20 cellular contexts compared by ENCODE assay signal in the genomic region with DNA sequence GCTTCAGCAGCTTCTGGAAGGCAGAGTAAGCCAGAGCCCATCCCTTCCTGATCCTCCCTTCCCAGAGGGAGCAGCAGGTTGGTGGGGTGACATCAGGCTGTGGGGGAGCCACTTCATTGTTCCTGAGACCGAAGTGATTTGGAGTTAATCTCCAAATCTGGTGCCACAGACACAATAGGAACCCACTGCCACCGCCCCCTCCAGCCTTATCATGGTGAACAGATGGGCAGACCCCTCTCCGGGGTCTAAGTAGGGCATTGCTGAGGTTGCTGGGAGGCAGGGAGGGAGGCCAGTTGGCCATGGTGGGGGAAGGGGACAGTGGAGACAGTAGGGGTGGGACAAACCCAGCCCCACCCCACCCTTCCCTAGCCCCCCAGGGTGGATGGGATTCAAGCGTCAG. TPM values are rescaled to one million over a fixed set of nuclear protein-coding genes. Genes with fewer than 3 reads are reported as not detected.
"Had no signal": no experiment of that assay in that cellular context is flagged by ENCODE, and none has a peak within 500 bp of the region (broad histone marks: within the 10 kb centered on the region; RNA-seq: fewer than 3 reads in every experiment).

No MANE protein-coding gene starts in this region.

- FAIRE-seq: islet of Langerhans had no signal

- ATAC-seq: effector memory CD8-positive, alpha-beta T cell; gastrocnemius medialis; heart right ventricle; mucosa of descending colon; naive thymus-derived CD8-positive, alpha-beta T cell had no signal

- DNase-seq: effector memory CD8-positive, alpha-beta T cell; gastrocnemius medialis; heart right ventricle; hypothalamus; kidney glomerular epithelial cell; mammary epithelial cell; mucosa of descending colon; naive thymus-derived CD8-positive, alpha-beta T cell; sigmoid colon; stimulated activated naive CD4-positive, alpha-beta T cell; stomach; substantia nigra; transverse colon had no signal

- H3K4me1 ChIP-seq: sigmoid colon had no signal

- H3K9me3 ChIP-seq: esophagus muscularis mucosa, gastrocnemius medialis, heart right ventricle, mucosa of descending colon, right atrium auricular region, sigmoid colon, stomach, thoracic aorta, transverse colon had no signal

- H3K27ac ChIP-seq: epithelial cell of prostate, esophagus muscularis mucosa, gastrocnemius medialis, heart right ventricle, right atrium auricular region, sigmoid colon, skin epidermis, stomach, thoracic aorta, transverse colon had no signal

- H3K36me3 ChIP-seq: esophagus muscularis mucosa, gastrocnemius medialis, heart right ventricle, right atrium auricular region, sigmoid colon, stomach, thoracic aorta, transverse colon had no signal

- H3K27me3 ChIP-seq: esophagus muscularis mucosa, gastrocnemius medialis, heart right ventricle, right atrium auricular region, sigmoid colon, transverse colon had no signal

- H3K4me3 ChIP-seq: esophagus muscularis mucosa, gastrocnemius medialis, heart right ventricle, mucosa of descending colon, right atrium auricular region, sigmoid colon, skin epidermis, stomach, thoracic aorta, transverse colon had no signal

RNA-seq across cellular contexts. Expression of gene KCNK3, which starts 46.0 kb away (rescaled TPM):
- total RNA-seq: naive thymus-derived CD8-positive, alpha-beta T cell; pulmonary artery endothelial cell had no signal
- polyA plus RNA-seq: naive thymus-derived CD8-positive, alpha-beta T cell had no signal

RNA-seq across cellular contexts. Expression of gene CENPA, which starts 47.4 kb away (rescaled TPM):
- total RNA-seq: sigmoid colon, thoracic aorta had no signal
